ENCODE assay signal across 1 cellular context in genomic region chr2:165114345-165114943, GRCh38.
TF ChIP-seq lines count a peak whose summit lies in the region.

No MANE protein-coding gene starts in this region.

TF ChIP-seq in HepG2, 621 proteins besides CTCF, POLR2A, EP300 and RAD21 (continued from another document):
- 0 out of 2 replicates have a peak, but pooled peaks have one; percentile 14 for TF ChIP-seq ARID5B (CRISPR knock-in tag; IDR thresholded peaks at IDR 0.05)
- TF ChIP-seq HNRNPL (IDR thresholded peaks at IDR 0.05; ENCODE audit: low read depth, low read length) = no peak
- no peak for TF ChIP-seq BRD4 (CRISPR knock-in tag; IDR thresholded peaks at IDR 0.05)
- 0 out of 2 replicates have a peak, but pooled peaks have one; percentile 19 for TF ChIP-seq SAP130 (CRISPR knock-in tag; IDR thresholded peaks at IDR 0.05; ENCODE audit: low read depth)
- TF ChIP-seq HOMEZ (CRISPR knock-in tag; IDR thresholded peaks at IDR 0.05; ENCODE audit: low read depth) = peak; percentile 72; the same call in 1 of the 2 replicates
- no peak for TF ChIP-seq SNAPC2 (CRISPR knock-in tag; IDR thresholded peaks at IDR 0.05)
- no peak for TF ChIP-seq ZNF225 (CRISPR knock-in tag; IDR thresholded peaks at IDR 0.05)
- no peak for TF ChIP-seq ZNF207 (IDR thresholded peaks at IDR 0.05; ENCODE audit: borderline replicate concordance)
- TF ChIP-seq FOSL1 (CRISPR knock-in tag; IDR thresholded peaks at IDR 0.05; ENCODE audit: borderline replicate concordance) = no peak
- no peak for TF ChIP-seq PHF8 (CRISPR knock-in tag; IDR thresholded peaks at IDR 0.05)
- TF ChIP-seq ZNF318 (CRISPR knock-in tag; IDR thresholded peaks at IDR 0.05) = no peak
- TF ChIP-seq CHD4 (IDR thresholded peaks at IDR 0.05; ENCODE audit: borderline replicate concordance, low read length) = no peak
- TF ChIP-seq NR0B2 (CRISPR knock-in tag; IDR thresholded peaks at IDR 0.05) = no peak
